In the genomic region with DNA sequence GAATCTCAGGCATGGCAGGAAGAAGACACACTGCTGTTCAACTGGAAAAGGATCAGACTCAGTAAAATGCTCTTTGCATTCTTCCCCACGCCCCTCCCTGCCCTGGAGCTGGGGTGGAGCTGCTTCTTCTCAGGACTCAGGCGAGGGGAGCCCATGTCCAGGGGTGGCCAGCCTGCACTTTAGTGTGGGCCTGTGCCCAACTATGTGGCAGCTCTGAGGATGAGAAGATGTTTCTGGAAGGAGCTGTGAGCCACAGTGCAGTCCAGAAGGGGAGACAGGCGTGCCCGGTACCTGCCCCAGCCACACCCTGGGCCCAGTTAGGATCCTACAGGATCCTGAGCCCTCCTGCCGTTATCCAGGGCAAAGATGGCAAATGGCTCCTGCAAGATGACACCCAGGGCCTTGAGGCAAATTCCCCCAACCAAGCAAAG, we compare ENCODE assay signal across 8 cellular contexts.
DNase-seq lines count a peak whose midpoint lies in the region; ATAC-seq, FAIRE-seq and TF ChIP-seq lines count a peak whose summit lies in the region.

No MANE protein-coding gene starts in this region.

- no peak for FAIRE-seq in kidney (lab: Jason Lieb, UNC)

- H3K27ac ChIP-seq in kidney (ENCODE audit: low read depth in 2 of 2, low read length in 2 of 2) = no peak overlapping the region
- H3K27ac ChIP-seq in upper lobe of left lung = peak overlapping the region in 1 of 4 donors; percentile 7

- H3K27ac Mint-ChIP-seq in activated naive CD4-positive, alpha-beta T cell treated with anti-CD3 and anti-CD28 coated beads, Interleukin-2, amount 50 U/mL, for 24 hours = peak overlapping the region; percentile 46

- peaks cover 92% of the 10 kb centered on the region for H3K4me1 Mint-ChIP-seq in activated naive CD4-positive, alpha-beta T cell treated with anti-CD3 and anti-CD28 coated beads, Interleukin-2, amount 50 U/mL, for 24 hours
- H3K4me1 Mint-ChIP-seq in activated T-cell treated with anti-CD3 and anti-CD28 coated beads, Interleukin-2, amount 50 U/mL, for 4 hours (ENCODE audit: low read depth) = peaks cover 79% of the 10 kb centered on the region

- H3K9me3 ChIP-seq in kidney (ENCODE audit: control insufficient read depth in 1 of 2, low read length in 2 of 2) (no peaks in the 10 kb centered on the region), upper lobe of left lung (no peaks in the 10 kb centered on the region)

- H3K36me3 Mint-ChIP-seq in activated naive CD4-positive, alpha-beta T cell treated with anti-CD3 and anti-CD28 coated beads, Interleukin-2, amount 50 U/mL, for 24 hours = no peaks in the 10 kb centered on the region
- H3K36me3 Mint-ChIP-seq in activated T-cell treated with anti-CD3 and anti-CD28 coated beads, Interleukin-2, amount 50 U/mL, for 4 hours (ENCODE audit: insufficient read depth) = peaks cover 10% of the 10 kb centered on the region

- H3K4me1 ChIP-seq in kidney (ENCODE audit: control insufficient read depth in 1 of 2, insufficient read depth in 1 of 2, low read depth in 1 of 2, low read length in 2 of 2) (peaks cover 0 to 18% of the 10 kb centered on the region in 2 donors), upper lobe of left lung (peaks cover 15 to 52% (median 23%) of the 10 kb centered on the region in 4 donors)

- H3K36me3 ChIP-seq in kidney (ENCODE audit: control insufficient read depth in 1 of 2, insufficient read depth in 2 of 2, low read length in 2 of 2) = no peaks in the 10 kb centered on the region
- H3K36me3 ChIP-seq in upper lobe of left lung = peaks cover 0 to 10% (median 3%) of the 10 kb centered on the region in 4 donors

- WGBS in upper lobe of left lung, 2 donors = 40 to 71% methylated on average over 1 to 5 of the region's 5 CpGs

- H3K27me3 ChIP-seq in upper lobe of left lung = no peaks in the 10 kb centered on the region

- H3K27me3 Mint-ChIP-seq in activated naive CD4-positive, alpha-beta T cell treated with anti-CD3 and anti-CD28 coated beads, Interleukin-2, amount 50 U/mL, for 24 hours = no peaks in the 10 kb centered on the region
- H3K27me3 Mint-ChIP-seq in activated T-cell treated with anti-CD3 and anti-CD28 coated beads, Interleukin-2, amount 50 U/mL, for 4 hours (ENCODE audit: low read depth) = no peaks in the 10 kb centered on the region

- no peak overlapping the region for H3K9ac ChIP-seq in kidney (ENCODE audit: low read length in 2 of 2)

- ATAC-seq in upper lobe of left lung (ENCODE audit: low FRiP score in 2 of 2) (peak; percentile 5 to 50), HG02642 (IDR thresholded peaks at IDR 0.05; ENCODE audit: poor library complexity, unreplicated experiment) (no peak)
- ATAC-seq in activated T-cell treated with anti-CD3 and anti-CD28 coated beads, Interleukin-2, amount 50 U/mL, for 4 hours = no peak

- H3K4me3 Mint-ChIP-seq in activated naive CD4-positive, alpha-beta T cell treated with anti-CD3 and anti-CD28 coated beads, Interleukin-2, amount 50 U/mL, for 24 hours = no peak overlapping the region
- H3K4me3 Mint-ChIP-seq in activated T-cell treated with anti-CD3 and anti-CD28 coated beads, Interleukin-2, amount 50 U/mL, for 4 hours = no peak overlapping the region

- no peaks in the 10 kb centered on the region for H3K9me3 Mint-ChIP-seq in activated naive CD4-positive, alpha-beta T cell treated with anti-CD3 and anti-CD28 coated beads, Interleukin-2, amount 50 U/mL, for 24 hours
- no peaks in the 10 kb centered on the region for H3K9me3 Mint-ChIP-seq in activated T-cell treated with anti-CD3 and anti-CD28 coated beads, Interleukin-2, amount 50 U/mL, for 4 hours

- TF ChIP-seq POLR2A in upper lobe of left lung (IDR thresholded peaks at IDR 0.05) = no peak

- TF ChIP-seq CTCF in kidney (IDR thresholded peaks at IDR 0.05; ENCODE audit: borderline replicate concordance, extremely low read depth, insufficient read depth) = no peak
- TF ChIP-seq CTCF in upper lobe of left lung (IDR thresholded peaks at IDR 0.05) = no peak

- H3K4me3 ChIP-seq in kidney (ENCODE audit: low read length in 2 of 2) = no peak overlapping the region
- no peak overlapping the region for H3K4me3 ChIP-seq in upper lobe of left lung

- intact Hi-C loops in kidney (cut with DNase I) = no loop called here

- no peak for TF ChIP-seq EP300 in upper lobe of left lung (IDR thresholded peaks at IDR 0.05)

- DNase-seq in activated naive CD4-positive, alpha-beta T cell treated with Interleukin-2 at 50 U/mL for 16 hours = no peak
- peak; percentile 35 for DNase-seq in astrocyte of the hippocampus (ENCODE audit: low read depth, low spot score)
- DNase-seq in kidney = peak; percentile 35
- DNase-seq in upper lobe of left lung = no peak
- DNase-seq in activated T-cell treated with anti-CD3 and anti-CD28 coated beads, Interleukin-2, amount 50 U/mL, for 4 hours = no peak
- DNase-seq in NCI-H69 (lab: John Stamatoyannopoulos, UW) = no peak

Comparison
In these comparisons a context has a peak if more than half of its experiments do, and no peak if none do; other contexts are left out.
1. DNase-seq: peak in astrocyte of the hippocampus (single experiment) and kidney (single experiment); none in activated naive CD4-positive, alpha-beta T cell treated with Interleukin-2 at 50 U/mL for 16 hours (single experiment), upper lobe of left lung (0 of 2), activated T-cell treated with anti-CD3 and anti-CD28 coated beads, Interleukin-2, amount 50 U/mL, for 4 hours (single experiment) and NCI-H69 (single experiment).
2. ATAC-seq: peak in upper lobe of left lung (2 of 2); none in activated T-cell treated with anti-CD3 and anti-CD28 coated beads, Interleukin-2, amount 50 U/mL, for 4 hours (0 of 2) and HG02642 (single experiment).